ENCODE assay signal across 35 cellular contexts in genomic region chr15:92232876-92233275, GRCh38.
DNase-seq lines count a peak whose midpoint lies in the region; ATAC-seq, FAIRE-seq and TF ChIP-seq lines count a peak whose summit lies in the region.
"Had no signal": no experiment of that assay in that cellular context is flagged by ENCODE, and none has a peak within 500 bp of the region (broad histone marks: within the 10 kb centered on the region; RNA-seq: fewer than 3 reads in every experiment).

No MANE protein-coding gene starts in this region.

- H3K9me3 Mint-ChIP-seq in H9 = no peaks in the 10 kb centered on the region; a peak in 1 of 5 replicates

- no peaks in the 10 kb centered on the region for H3K9me3 ChIP-seq in H9 (ENCODE audit: control insufficient read depth, low read depth, low read length)
- H3K9me3 ChIP-seq in neuronal stem cell (replicated peaks in 1 of 2; ENCODE audit: control insufficient read depth in 2 of 2, insufficient read depth in 1 of 2, low read depth in 1 of 2, low read length in 2 of 2) = peaks cover 0 to 2% of the 10 kb centered on the region in 2 donors
- H3K9me3 ChIP-seq: A549, BE2C, Caco-2 had no signal

- H3K4me2 ChIP-seq in H9 (ENCODE audit: insufficient read depth, insufficient read length, low read length) = no peak overlapping the region
- no peak overlapping the region for H3K4me2 ChIP-seq in neuronal stem cell (ENCODE audit: insufficient read depth, low read length, poor library complexity, severe bottlenecking)
- H3K4me2 ChIP-seq: A549, BLaER1 had no signal

- TF ChIP-seq CTCF in H9 (conservative IDR thresholded peaks at IDR 0.05) (no peak), bronchial epithelial cell (IDR thresholded peaks at IDR 0.05; ENCODE audit: insufficient read depth, low read length, severe bottlenecking) (no peak), GM10248 (IDR thresholded peaks at IDR 0.05; ENCODE audit: control extremely low read depth, extremely low read depth, low read depth, missing control alignments) (no peak)

- no peak overlapping the region for H3K27ac Mint-ChIP-seq in H9
- H3K27ac Mint-ChIP-seq: B cell; CD14-positive monocyte; CD4-positive, alpha-beta memory T cell; CD4-positive, alpha-beta T cell; CD4-positive, CD25-positive, alpha-beta regulatory T cell; CD8-positive, alpha-beta memory T cell; CD8-positive, alpha-beta T cell had no signal

- no peak overlapping the region for H3K4me3 Mint-ChIP-seq in H9
- H3K4me3 Mint-ChIP-seq: B cell; CD14-positive monocyte; CD4-positive, alpha-beta memory T cell; CD4-positive, alpha-beta T cell; CD4-positive, CD25-positive, alpha-beta regulatory T cell; CD8-positive, alpha-beta memory T cell; CD8-positive, alpha-beta T cell had no signal

- H3K36me3 ChIP-seq in bronchial epithelial cell (ENCODE audit: control insufficient read depth, insufficient read depth, low read length) (no peaks in the 10 kb centered on the region), neuronal stem cell (replicated peaks in 1 of 2; ENCODE audit: control insufficient read depth in 2 of 2, insufficient read depth in 2 of 2, low read length in 2 of 2) (no peaks in the 10 kb centered on the region)
- H3K36me3 ChIP-seq: BE2C; BLaER1; BLaER1 treated with 17β-estradiol and CSF1 and Interleukin-3, amounts not matched to agents 10 nM and 100 nM had no signal

- no peak overlapping the region for H3T11ph ChIP-seq in H9 (ENCODE audit: low read length)

- no peak overlapping the region for H3K18ac ChIP-seq in H9 (ENCODE audit: insufficient read length, low read depth, low read length)
- no peak overlapping the region for H3K18ac ChIP-seq in neuronal stem cell (ENCODE audit: low read length)

- no peak overlapping the region for H3K56ac ChIP-seq in H9 (ENCODE audit: insufficient read length, low read depth, low read length)

- H2BK15ac ChIP-seq in H9 (ENCODE audit: low read depth, low read length) (no peak overlapping the region), neuronal stem cell (ENCODE audit: low read length) (no peak overlapping the region)

- H3K36me3 Mint-ChIP-seq in H9 (ENCODE audit: insufficient read depth in 1 of 3, low read depth in 3 of 3) = no peaks in the 10 kb centered on the region; a peak in 1 of 7 replicates
- H3K36me3 Mint-ChIP-seq: CD14-positive monocyte; CD4-positive, alpha-beta memory T cell; CD4-positive, CD25-positive, alpha-beta regulatory T cell; CD8-positive, alpha-beta memory T cell; CD8-positive, alpha-beta T cell had no signal

- ATAC-seq in HG03196 (IDR thresholded peaks at IDR 0.05; ENCODE audit: unreplicated experiment) = no peak
- ATAC-seq: A549; CD8-positive, alpha-beta T cell had no signal

- no peak overlapping the region for H3K9ac ChIP-seq in H9 (ENCODE audit: extremely low read depth, insufficient read length, low read length)
- H3K9ac ChIP-seq in neuronal stem cell (ENCODE audit: low read depth, low read length, poor library complexity) = no peak overlapping the region
- H3K9ac ChIP-seq: BLaER1; BLaER1 treated with 17β-estradiol and CSF1 and Interleukin-3, amounts not matched to agents 10 nM and 100 nM had no signal

- H2BK5ac ChIP-seq in H9 (ENCODE audit: insufficient read length, low read length) (no peak overlapping the region), neuronal stem cell (ENCODE audit: low read length) (no peak overlapping the region)

- H3K23me2 ChIP-seq in H9 (ENCODE audit: insufficient read length, low read depth, low read length, poor library complexity, severe bottlenecking) = no peaks in the 10 kb centered on the region

- H3K14ac ChIP-seq in H9 (ENCODE audit: insufficient read depth, low read length) = no peak overlapping the region
- no peak overlapping the region for H3K14ac ChIP-seq in neuronal stem cell (ENCODE audit: low read length)

- H3K4me1 Mint-ChIP-seq in H9 = no peaks in the 10 kb centered on the region
- H3K4me1 Mint-ChIP-seq: B cell; CD14-positive monocyte; CD4-positive, alpha-beta memory T cell; CD4-positive, CD25-positive, alpha-beta regulatory T cell; CD8-positive, alpha-beta memory T cell had no signal

- H2AFZ ChIP-seq in H9 (ENCODE audit: low read length) = no peak overlapping the region
- H2AFZ ChIP-seq in neuronal stem cell (ENCODE audit: low read length) = no peak overlapping the region

- no peaks in the 10 kb centered on the region for H3K4me1 ChIP-seq in H9 (ENCODE audit: insufficient read depth, low read length)
- no peaks in the 10 kb centered on the region for H3K4me1 ChIP-seq in neuronal stem cell (ENCODE audit: control insufficient read depth in 2 of 2, insufficient read depth in 1 of 2, low read depth in 1 of 2, low read length in 2 of 2)
- H3K4me1 ChIP-seq: A549, BE2C, BLaER1, Caco-2 had no signal

- no peak overlapping the region; the same call in 1 of the 2 replicates for H3K4ac ChIP-seq in H9 (ENCODE audit: low read depth, low read length)
- no peak overlapping the region for H3K4ac ChIP-seq in neuronal stem cell (ENCODE audit: low read length)

- H4K91ac ChIP-seq in H9 (ENCODE audit: insufficient read length, low read depth, low read length) = peak overlapping the region; percentile 38
- no peak overlapping the region for H4K91ac ChIP-seq in neuronal stem cell (ENCODE audit: low read depth, low read length, poor library complexity)

- no peaks in the 10 kb centered on the region for H4K20me1 ChIP-seq in H9 (ENCODE audit: control insufficient read depth, insufficient read depth, insufficient read length)
- H4K20me1 ChIP-seq: BLaER1; BLaER1 treated with 17β-estradiol and CSF1 and Interleukin-3, amounts not matched to agents 10 nM and 100 nM had no signal

- H2AK5ac ChIP-seq in H9 (ENCODE audit: insufficient read length, low read length) (no peak overlapping the region), neuronal stem cell (ENCODE audit: low read depth, low read length) (no peak overlapping the region)

- H3K27me3 ChIP-seq in H9 (ENCODE audit: insufficient read depth, low read length) = no peaks in the 10 kb centered on the region
- H3K27me3 ChIP-seq in bronchial epithelial cell (ENCODE audit: control insufficient read depth, insufficient read depth, low read length) = no peaks in the 10 kb centered on the region
- no peaks in the 10 kb centered on the region for H3K27me3 ChIP-seq in neuronal stem cell (ENCODE audit: control insufficient read depth in 3 of 3, insufficient read depth in 3 of 3, low read depth in 1 of 3, low read length in 3 of 3)
- H3K27me3 ChIP-seq: BLaER1; BLaER1 treated with 17β-estradiol and CSF1 and Interleukin-3, amounts not matched to agents 10 nM and 100 nM had no signal

- no peak overlapping the region for H2BK20ac ChIP-seq in H9 (ENCODE audit: low read depth, low read length, poor library complexity, severe bottlenecking)

- H3K23ac ChIP-seq in H9 (ENCODE audit: insufficient read length, low read depth, low read length) (no peak overlapping the region), neuronal stem cell (ENCODE audit: low read depth, low read length, poor library complexity) (no peak overlapping the region)

- CTCF ChIA-PET in GM10248 (lab: Yijun Ruan, JAX) = interaction anchor here (2.1 kb wide), 1 partner anchor 14 kb away, joined by 6 read pairs; no protein-coding TSS in a partner anchor

- no CpG with 5 or more reads among the region's 1 CpG for WGBS in H9 (ENCODE audit: extremely low coverage, insufficient read length, low lambda C conversion rate)
- WGBS in neuronal stem cell (ENCODE audit: extremely low coverage in 2 of 2, insufficient read length in 2 of 2, insufficient replicate concordance in 1 of 2), 2 donors = no CpG with 5 or more reads among the region's 1 CpG

- H3K4me3 ChIP-seq in bronchial epithelial cell (ENCODE audit: low read depth, low read length) (no peak overlapping the region), neuronal stem cell (ENCODE audit: low read length in 2 of 2) (no peak overlapping the region)
- H3K4me3 ChIP-seq: A549; BLaER1; BLaER1 treated with 17β-estradiol and CSF1 and Interleukin-3, amounts not matched to agents 10 nM and 100 nM had no signal

- H3K79me1 ChIP-seq in H9 (ENCODE audit: insufficient read depth, low read depth, low read length, poor library complexity, severe bottlenecking) (no peaks in the 10 kb centered on the region), neuronal stem cell (ENCODE audit: low read depth, low read length) (no peaks in the 10 kb centered on the region)

- H2BK120ac ChIP-seq in H9 (ENCODE audit: low read depth, low read length, poor library complexity, severe bottlenecking) (no peak overlapping the region), neuronal stem cell (ENCODE audit: low read depth, low read length) (peak overlapping the region; percentile 37)

- H4K5ac ChIP-seq in H9 (ENCODE audit: insufficient read length, low read depth, low read length) = no peak overlapping the region

- DNase-seq in H9 (no peak), bronchial epithelial cell (ENCODE audit: low read depth) (no peak), neuronal stem cell (ENCODE audit: low spot score) (no peak), GM10248 (ENCODE audit: extremely low spot score) (no peak), NCI-H187 (lab: John Stamatoyannopoulos, UW) (no peak)
- DNase-seq: 8988T; ACHN; AML-193; BE2C; C1 segment of cervical spinal cord; Caco-2; Calu3; CD4-positive, alpha-beta memory T cell; CD4-positive, alpha-beta T cell; CD4-positive, CD25-positive, alpha-beta regulatory T cell; CD8-positive, alpha-beta memory T cell; CD8-positive, alpha-beta T cell; COR-L47; DMS 273 treated with DMSO at 0.1 percent for 48 hours; DMS153; DMS53; DMS79; DMS79 treated with DMSO at 0.1 percent for 48 hours; DND-41; EL had no signal

- no peaks in the 10 kb centered on the region for H3K27me3 Mint-ChIP-seq in H9 (ENCODE audit: low read depth)

- H3K79me2 ChIP-seq in H9 (ENCODE audit: insufficient read depth, low read length) = no peaks in the 10 kb centered on the region; the same call in 1 of the 2 replicates

- H3K27ac ChIP-seq in H9 (ENCODE audit: insufficient read length, low read depth, low read length) = no peak overlapping the region
- H3K27ac ChIP-seq in neuronal stem cell (replicated peaks; ENCODE audit: low read length) = no peak overlapping the region
- H3K27ac ChIP-seq: 22Rv1; A549; BLaER1; BLaER1 treated with 17β-estradiol and CSF1 and Interleukin-3, amounts not matched to agents 10 nM and 100 nM; C4-2B had no signal

- H2BK12ac ChIP-seq in H9 (ENCODE audit: insufficient read length, low read depth, low read length) = no peak overlapping the region
- no peak overlapping the region for H2BK12ac ChIP-seq in neuronal stem cell (ENCODE audit: low read length)

- no peak overlapping the region for H4K8ac ChIP-seq in H9 (replicated peaks; ENCODE audit: insufficient read length, low read depth, low read length)
- H4K8ac ChIP-seq in neuronal stem cell (ENCODE audit: low read depth, low read length) = no peak overlapping the region

- POLR2A ChIA-PET in GM10248 (lab: Yijun Ruan, JAX) = no interaction called here

- FAIRE-seq in bronchial epithelial cell (lab: Jason Lieb, UNC) = peak; percentile 18
- FAIRE-seq: A204.1, A549, D721Med had no signal
